Comparison of ENCODE assay signal across 11 cellular contexts in the genomic region with DNA sequence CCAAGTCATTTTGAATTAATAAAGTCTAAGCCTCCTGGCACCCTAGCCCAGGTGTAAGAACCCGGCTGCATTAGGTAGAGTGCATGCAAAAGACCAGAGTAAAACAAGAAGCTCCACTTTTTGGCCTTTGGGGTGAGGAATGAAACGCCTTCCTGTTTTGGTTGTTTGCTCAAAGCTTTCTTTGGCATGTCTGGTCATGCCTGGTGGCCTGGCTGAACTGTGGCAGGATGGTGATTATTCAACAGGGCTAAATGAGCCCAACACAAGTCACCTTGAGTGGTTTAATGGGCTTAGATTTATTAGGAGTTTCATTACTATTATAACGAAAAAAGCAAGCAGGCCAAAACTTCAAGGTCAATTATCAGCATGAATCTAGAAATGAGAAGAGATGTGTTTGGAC. TPM values are rescaled to one million over a fixed set of nuclear protein-coding genes. Genes with fewer than 3 reads are reported as not detected.
DNase-seq lines count a peak whose midpoint lies in the region; ATAC-seq and TF ChIP-seq lines count a peak whose summit lies in the region.
"Had no signal": no experiment of that assay in that cellular context is flagged by ENCODE, and none has a peak within 500 bp of the region (broad histone marks: within the 10 kb centered on the region; RNA-seq: fewer than 3 reads in every experiment).

No MANE protein-coding gene starts in this region.

- TF ChIP-seq CTCF in Panc1 (IDR thresholded peaks at IDR 0.05) (no peak), fibroblast of villous mesenchyme (IDR thresholded peaks at IDR 0.05; ENCODE audit: insufficient read depth, low read depth, low read length) (no peak)

- ATAC-seq in GM19324 (IDR thresholded peaks at IDR 0.05; ENCODE audit: low FRiP score, unreplicated experiment) (peak; percentile 53), Panc1 (no peak), HG03342 (IDR thresholded peaks at IDR 0.05; ENCODE audit: unreplicated experiment) (no peak)

- in situ Hi-C loops in Panc1 (cut with HindIII; ENCODE audit: low pct_unique_long_range_greater_than_20kb, low sequenced_read_pairs) (no loop called here), G401 (cut with HindIII; ENCODE audit: low sequenced_read_pairs) (no loop called here)

- TSS peak; percentile 33 for BruUV-seq in Panc1 (replicated peaks; lab: Mats Ljungman, UMichigan)

- H3K36me3 ChIP-seq in BLaER1 (no peaks in the 10 kb centered on the region), Panc1 (ENCODE audit: control insufficient read depth, insufficient read depth, low read length) (no peaks in the 10 kb centered on the region)

- intact Hi-C loops in Panc1 (cut with micrococcal nuclease; ENCODE audit: unreplicated experiment) = no loop called here

- no peak overlapping the region for H3K9ac ChIP-seq in BLaER1

- peak overlapping the region; percentile 17; the same call in 1 of the 2 replicates for H3K4me2 ChIP-seq in BLaER1

- peaks cover 14% of the 10 kb centered on the region for H3K4me1 ChIP-seq in BLaER1
- peaks cover 3% of the 10 kb centered on the region; the same call in 1 of the 2 replicates for H3K4me1 ChIP-seq in Panc1 (ENCODE audit: control insufficient read depth, insufficient read depth, low read length)

- H3K9me3 ChIP-seq in BLaER1 (no peaks in the 10 kb centered on the region), Panc1 (ENCODE audit: control insufficient read depth, insufficient read depth, low read depth, low read length) (no peaks in the 10 kb centered on the region)
- H3K9me3 ChIP-seq: SJSA1 had no signal

- H3K27ac ChIP-seq in BLaER1 (peak overlapping the region; percentile 54), Panc1 (ENCODE audit: low read length) (no peak overlapping the region)
- H3K27ac ChIP-seq: SJSA1 had no signal

- H3K27me3 ChIP-seq in BLaER1 = no peaks in the 10 kb centered on the region
- H3K27me3 ChIP-seq in Panc1 (ENCODE audit: control insufficient read depth, insufficient read depth, low read length) = no peaks in the 10 kb centered on the region
- H3K27me3 ChIP-seq: SJSA1 had no signal

- no peaks in the 10 kb centered on the region for H4K20me1 ChIP-seq in BLaER1

- H3K4me3 ChIP-seq in BLaER1 (no peak overlapping the region), Panc1 (ENCODE audit: low read depth in 2 of 2, low read length in 2 of 2) (no peak overlapping the region), fibroblast of villous mesenchyme (ENCODE audit: low read depth, low read length) (no peak overlapping the region)
- H3K4me3 ChIP-seq: SJSA1 had no signal

- DNase-seq in Panc1 (ENCODE audit: low read depth, low spot score) (no peak), fibroblast of villous mesenchyme (ENCODE audit: low read depth) (peak; percentile 60), 8988T (no peak), G401 (ENCODE audit: low spot score) (no peak)
- no peak for DNase-seq in stimulated activated naive CD4-positive, alpha-beta T cell (lab: John Stamatoyannopoulos, UW)

- POLR2A ChIA-PET in Panc1 (lab: Charles Lee) = no interaction called here

- CTCF ChIA-PET in Panc1 (lab: Charles Lee) = no interaction called here

RNA-seq across cellular contexts. Expression of a gene that starts 40.9 kb away (rescaled TPM):
- not detected for total RNA-seq in Panc1 (2021; ENCODE audit: unreplicated experiment)
- polyA plus RNA-seq in Panc1 (2012; ENCODE audit: insufficient read length) = not detected
- not detected in 2 replicates for total RNA-seq in fibroblast of villous mesenchyme
- total RNA-seq in G401 (2014; rRNA removed; shearing (Covaris generic)) = not detected in 2 replicates
- total RNA-seq: SJSA1 had no signal
- polyA plus RNA-seq: IgD-negative memory B cell, neural cell had no signal
